Comparison of ENCODE assay signal across 1 cellular context in genomic region chr3:129240436-129240835, GRCh38.
TF ChIP-seq lines count a peak whose summit lies in the region.

No MANE protein-coding gene starts in this region.

TF ChIP-seq in GM23338, 12 proteins besides CTCF, POLR2A, EP300 and RAD21:
- TF ChIP-seq EZH2 (IDR thresholded peaks at IDR 0.05; ENCODE audit: low read depth, unreplicated experiment) = no peak
- TF ChIP-seq STAT1 (IDR thresholded peaks at IDR 0.05; ENCODE audit: unreplicated experiment) = no peak
- TF ChIP-seq ZNF331 (CRISPR knock-in tag; IDR thresholded peaks at IDR 0.05; ENCODE audit: low read depth) = no peak
- TF ChIP-seq ZNF114 (CRISPR knock-in tag; IDR thresholded peaks at IDR 0.05) = no peak
- no peak for TF ChIP-seq JUNB (IDR thresholded peaks at IDR 0.05; ENCODE audit: unreplicated experiment)
- no peak for TF ChIP-seq EZH2phosphoT487 (IDR thresholded peaks at IDR 0.05; ENCODE audit: unreplicated experiment)
- no peak for TF ChIP-seq ETS1 (IDR thresholded peaks at IDR 0.05)
- no peak for TF ChIP-seq REST (IDR thresholded peaks at IDR 0.05; ENCODE audit: unreplicated experiment)
- TF ChIP-seq POLR2AphosphoS5 (IDR thresholded peaks at IDR 0.05; ENCODE audit: low read depth) = no peak
- no peak for TF ChIP-seq ZNF462 (CRISPR knock-in tag; IDR thresholded peaks at IDR 0.05)
- no peak for TF ChIP-seq CREB1 (CRISPR knock-in tag; IDR thresholded peaks at IDR 0.05; ENCODE audit: low read depth)
- TF ChIP-seq NANOG (IDR thresholded peaks at IDR 0.05; ENCODE audit: borderline replicate concordance) = no peak
